19 cellular contexts compared by ENCODE assay signal in the genomic region with DNA sequence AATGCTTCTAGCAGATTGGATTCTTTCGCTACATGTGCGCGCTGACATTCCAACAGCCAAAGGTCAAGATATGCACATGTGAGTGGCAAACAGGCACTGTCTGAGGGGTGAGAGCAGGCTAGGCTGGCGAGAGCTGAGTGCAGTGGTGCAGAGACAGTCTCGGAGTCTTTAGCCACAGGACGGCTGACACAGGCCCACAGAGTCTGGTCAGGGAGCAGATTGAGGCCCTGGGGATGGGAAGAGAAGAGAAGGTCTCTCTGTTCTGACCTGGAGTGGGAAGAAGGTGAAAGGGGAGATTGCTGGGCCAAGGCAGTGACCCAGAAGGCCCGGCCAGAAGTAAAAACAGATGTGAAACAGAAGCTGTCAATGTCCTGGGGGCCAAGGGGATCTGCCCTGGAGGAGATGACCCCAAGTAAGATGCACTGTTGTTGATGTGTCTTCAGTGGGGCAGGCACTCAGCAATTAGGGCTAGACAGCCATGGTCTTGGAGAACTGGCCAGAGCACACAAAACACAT.
"Had no signal": no experiment of that assay in that cellular context is flagged by ENCODE, and none has a peak within 500 bp of the region (broad histone marks: within the 10 kb centered on the region; RNA-seq: fewer than 3 reads in every experiment).

No MANE protein-coding gene starts in this region.

- H3K27me3 ChIP-seq: dorsolateral prefrontal cortex, neutrophil, tibial artery, uterus had no signal

- H3K4me3 Mint-ChIP-seq: activated naive CD8-positive, alpha-beta T cell; activated T-helper 1 cell treated with anti-CD3 and anti-CD28 coated beads, Interleukin-12 subunit alpha, Interleukin-12 subunit beta, Interleukin-2, Interleukin-4 antibody, amounts not matched to agents 30 ng/mL and 10 ng/mL and 1 ng/mL, durations not matched to agents 14 hours and 24 hours and 36 hours; naive B cell had no signal

- ATAC-seq: mucosa of descending colon; stimulated activated naive CD8-positive, alpha-beta T cell treated with anti-CD3 and anti-CD28 coated beads, Interleukin-15, Interleukin-2, amounts not matched to agents 100 U/mL and 50 U/mL, for 24 hours had no signal

- H3K9me3 Mint-ChIP-seq: naive B cell had no signal

- H3K36me3 ChIP-seq: neutrophil, tibial artery, uterus had no signal

- H3K27ac ChIP-seq: dorsolateral prefrontal cortex, neutrophil, parathyroid adenoma, tibial artery, uterus had no signal

- H3K4me1 ChIP-seq: tibial artery, uterus had no signal

- DNase-seq: activated CD4-positive, alpha-beta T cell treated with anti-CD3 and anti-CD28 coated beads, Interleukin-2, amount 50 U/mL, for 4 hours; activated gamma-delta T cell treated with Interleukin-2 at 50 U/mL for 16 hours; activated T-cell treated with anti-CD3 and anti-CD28 coated beads for 4 hours; dorsolateral prefrontal cortex; erythroblast; mucosa of descending colon; naive B cell; stimulated activated CD4-positive, alpha-beta T cell treated with anti-CD3 and anti-CD28 coated beads, Interleukin-12 subunit alpha, Interleukin-12 subunit beta, amount 100 ng/mL, for 4 hours; stimulated activated CD4-positive, alpha-beta T cell treated with anti-CD3 and anti-CD28 coated beads, Interleukin-1b, Interleukin-23, amount 100 ng/mL, for 48 hours; stimulated activated CD8-positive, alpha-beta memory T cell treated with anti-CD3 and anti-CD28 coated beads, Interleukin-4, amount 100 ng/mL, for 48 hours; stimulated activated naive CD8-positive, alpha-beta T cell treated with anti-CD3 and anti-CD28 coated beads, Interleukin-15, Interleukin-2, amounts not matched to agents 100 U/mL and 50 U/mL, for 24 hours; substantia nigra; SW 1271; tibial artery; uterus had no signal

- H3K4me3 ChIP-seq: dorsolateral prefrontal cortex, mucosa of descending colon, tibial artery, uterus had no signal

- H3K27ac Mint-ChIP-seq: activated naive CD8-positive, alpha-beta T cell; activated T-helper 1 cell treated with anti-CD3 and anti-CD28 coated beads, Interleukin-12 subunit alpha, Interleukin-12 subunit beta, Interleukin-2, Interleukin-4 antibody, amounts not matched to agents 30 ng/mL and 10 ng/mL and 1 ng/mL, durations not matched to agents 14 hours and 24 hours and 36 hours had no signal

- H3K9me3 ChIP-seq: mucosa of descending colon, neutrophil, tibial artery, uterus had no signal

- H3K36me3 Mint-ChIP-seq: naive B cell had no signal

- H3K27me3 Mint-ChIP-seq: activated naive CD8-positive, alpha-beta T cell; naive B cell had no signal
